7 cellular contexts compared by ENCODE assay signal in the genomic region with DNA sequence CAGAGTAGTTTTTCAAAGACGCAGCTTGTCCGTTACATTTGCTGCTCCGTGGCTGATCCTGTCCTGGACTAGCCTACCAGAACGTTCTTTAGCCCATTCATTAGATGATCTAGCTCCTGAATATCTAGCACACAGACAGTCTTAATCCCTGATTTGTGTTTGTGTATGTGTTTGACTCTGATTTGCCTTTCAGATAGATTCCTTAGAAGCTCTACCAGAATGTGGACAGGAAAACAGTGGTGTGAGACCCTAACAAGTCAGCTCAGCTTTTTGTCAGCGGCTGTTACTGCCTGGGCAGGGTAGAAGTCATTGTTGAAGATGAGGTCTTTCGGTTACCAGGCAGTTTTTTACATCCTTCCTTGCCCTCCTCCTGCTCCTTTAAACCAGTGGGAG.
DNase-seq lines count a peak whose midpoint lies in the region; ATAC-seq and TF ChIP-seq lines count a peak whose summit lies in the region.

No MANE protein-coding gene starts in this region.

- peak; percentile 55 for DNase-seq in amniotic epithelial cell (ENCODE audit: low read depth)
- no peak for DNase-seq in mucosa of descending colon
- DNase-seq in 8988T: no peak
- no peak for DNase-seq in DMS 273 (lab: John Stamatoyannopoulos, UW; ENCODE audit: unreplicated experiment)
- DNase-seq in GM03348 (ENCODE audit: low spot score): no peak

- intact Hi-C loops in mucosa of descending colon (cut with DNase I, micrococcal nuclease): no loop called here

- H3K36me3 ChIP-seq in mucosa of descending colon (ENCODE audit: low read depth): no peaks in the 10 kb centered on the region

- TF ChIP-seq CTCF in mucosa of descending colon (IDR thresholded peaks at IDR 0.05): no peak

- H3K4me1 ChIP-seq in mucosa of descending colon (ENCODE audit: low read depth): no peaks in the 10 kb centered on the region

- peak; percentile 58 for ATAC-seq in GM19395 (IDR thresholded peaks at IDR 0.05; ENCODE audit: unreplicated experiment)
- ATAC-seq in HG03039 (IDR thresholded peaks at IDR 0.05; ENCODE audit: unreplicated experiment): peak; percentile 23
- ATAC-seq in mucosa of descending colon: peak; percentile 35

- H3K4me3 ChIP-seq in mucosa of descending colon: no peak overlapping the region

- H3K9me3 ChIP-seq in mucosa of descending colon: no peaks in the 10 kb centered on the region
